ENCODE assay signal across 27 cellular contexts in the genomic region with DNA sequence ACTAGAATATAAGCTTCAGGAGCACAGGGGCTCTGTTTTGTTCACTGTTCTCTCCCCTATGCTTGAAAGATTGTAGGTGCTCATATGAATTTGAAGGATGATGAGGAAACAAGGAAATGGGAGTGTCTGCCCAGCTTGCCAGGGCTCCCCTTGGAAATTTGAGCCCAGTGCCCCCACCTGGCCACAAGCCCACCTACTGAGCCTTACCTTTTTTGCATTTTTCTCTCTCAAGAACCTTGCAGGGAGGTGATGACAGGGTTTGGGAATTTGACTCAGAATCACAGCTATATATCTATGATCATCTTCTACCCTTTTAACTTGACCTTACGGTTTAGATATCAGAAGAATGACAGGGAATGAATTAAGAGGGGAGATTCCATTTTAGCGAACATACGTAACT. TPM values are rescaled to one million over a fixed set of nuclear protein-coding genes. Genes with fewer than 3 reads are reported as not detected.
A peak's percentile ranks its signal among the peaks of the same experiment; 100 is the strongest.
DNase-seq lines count a peak whose midpoint lies in the region; ATAC-seq, FAIRE-seq and TF ChIP-seq lines count a peak whose summit lies in the region.
"Had no signal": no experiment of that assay in that cellular context is flagged by ENCODE, and none has a peak within 500 bp of the region (broad histone marks: within the 10 kb centered on the region; RNA-seq: fewer than 3 reads in every experiment).

No MANE protein-coding gene starts in this region.

- H3K4me3 ChIP-seq in bronchial epithelial cell (ENCODE audit: low read depth, low read length) (no peak overlapping the region), retinal pigment epithelial cell (ENCODE audit: low read length) (no peak overlapping the region)
- H3K4me3 ChIP-seq: PC-9, SJSA1 had no signal

- DNase-seq in NCI-H146 (lab: John Stamatoyannopoulos, UW), result peak; percentile 16
- no peak for DNase-seq in NCI-H146 treated with DMSO at 0.1 percent for 48 hours (lab: John Stamatoyannopoulos, UW; ENCODE audit: unreplicated experiment)
- peak; percentile 5 for DNase-seq in bronchial epithelial cell (ENCODE audit: low read depth)
- DNase-seq in retinal pigment epithelial cell (ENCODE audit: low read depth), result no peak
- no peak for DNase-seq in endothelial cell (ENCODE audit: low spot score)
- no peak for DNase-seq in activated effector memory CD4-positive, alpha-beta T cell treated with anti-CD3 and anti-CD28 coated beads, Interleukin-2, amount 50 U/mL, for 16 hours
- DNase-seq: Caco-2; CD8-positive, alpha-beta T cell; DMS 273 treated with DMSO at 0.1 percent for 48 hours; DMS79; GF-D8; H9; HFFc6; NCI-H1048; NCI-H2081 treated with DMSO at 0.1 percent for 48 hours; NCI-H446; NCI-H524 treated with DMSO at 0.1 percent for 48 hours; NCI-H82; NK-92 treated with Interleukin-12 subunit alpha and Interleukin-12 subunit beta, amount 100 ng/mL, for 24 hours; Right ventricle myocardium superior had no signal

- TF ChIP-seq EP300 in Ishikawa (IDR thresholded peaks at IDR 0.05; ENCODE audit: borderline replicate concordance), result no peak

- no peaks in the 10 kb centered on the region for H3K36me3 ChIP-seq in bronchial epithelial cell (ENCODE audit: control insufficient read depth, insufficient read depth, low read length)
- H3K36me3 ChIP-seq: SJSA1 had no signal

- no peaks in the 10 kb centered on the region for H3K36me3 Mint-ChIP-seq in endothelial cell (ENCODE audit: low read depth, unreplicated experiment)
- H3K36me3 Mint-ChIP-seq: CD8-positive, alpha-beta T cell; IgD-negative memory B cell had no signal

- TF ChIP-seq CTCF in bronchial epithelial cell (IDR thresholded peaks at IDR 0.05; ENCODE audit: insufficient read depth, low read length, severe bottlenecking) (no peak), retinal pigment epithelial cell (conservative IDR thresholded peaks at IDR 0.05; ENCODE audit: low read depth, low read length) (peak; percentile 4), endothelial cell (IDR thresholded peaks at IDR 0.05; ENCODE audit: unreplicated experiment) (no peak)

- ATAC-seq in HG03457 (IDR thresholded peaks at IDR 0.05; ENCODE audit: unreplicated experiment), result no peak
- ATAC-seq: CD8-positive, alpha-beta T cell had no signal

- TF ChIP-seq RAD21 in Ishikawa (IDR thresholded peaks at IDR 0.05; ENCODE audit: low read depth), result no peak; the same call in 1 of the 2 replicates

- H3K9me3 Mint-ChIP-seq in endothelial cell (ENCODE audit: unreplicated experiment), result no peaks in the 10 kb centered on the region
- H3K9me3 Mint-ChIP-seq: CD8-positive, alpha-beta T cell; H9; HFFc6 had no signal

- no peak overlapping the region for H3K4me3 Mint-ChIP-seq in endothelial cell (ENCODE audit: unreplicated experiment)
- H3K4me3 Mint-ChIP-seq: B cell; CD8-positive, alpha-beta T cell; HFFc6; IgD-negative memory B cell had no signal

- peaks cover 30% of the 10 kb centered on the region for H3K4me1 Mint-ChIP-seq in endothelial cell (ENCODE audit: unreplicated experiment)
- H3K4me1 Mint-ChIP-seq: B cell, IgD-negative memory B cell had no signal

- FAIRE-seq in bronchial epithelial cell (lab: Jason Lieb, UNC), result no peak
- FAIRE-seq: GM12891 had no signal

- H3K27me3 ChIP-seq in bronchial epithelial cell (ENCODE audit: control insufficient read depth, insufficient read depth, low read length), result no peaks in the 10 kb centered on the region
- H3K27me3 ChIP-seq: SJSA1 had no signal

- no peak overlapping the region for H3K27ac Mint-ChIP-seq in endothelial cell (ENCODE audit: unreplicated experiment)
- H3K27ac Mint-ChIP-seq: B cell; CD8-positive, alpha-beta T cell; H9; HFFc6; IgD-negative memory B cell had no signal

- H3K27me3 Mint-ChIP-seq in endothelial cell (ENCODE audit: unreplicated experiment), result peaks cover 12% of the 10 kb centered on the region

TF ChIP-seq in Ishikawa, 13 proteins besides CTCF, POLR2A, EP300 and RAD21:
- TF ChIP-seq YY1 (IDR thresholded peaks at IDR 0.05; ENCODE audit: low read depth), result no peak
- 0 out of 2 replicates have a peak, but pooled peaks have one; percentile 35 for TF ChIP-seq NFIC (IDR thresholded peaks at IDR 0.05)

RNA-seq across cellular contexts. Expression of a gene that starts 33.8 kb away (rescaled TPM):
- total RNA-seq in bronchial epithelial cell (0.77 and 1.1 TPM in 2 replicates), endothelial cell (ENCODE audit: unreplicated experiment) (1.8 TPM)
- total RNA-seq: B cell; Caco-2; CD8-positive, alpha-beta T cell; SJSA1 had no signal

Comparison
In these comparisons a context has a peak if more than half of its experiments do, and no peak if none do; other contexts are left out.
1. DNase-seq: peak in NCI-H146 (single experiment) and bronchial epithelial cell (single experiment); none in NCI-H146 treated with DMSO at 0.1 percent for 48 hours (single experiment), retinal pigment epithelial cell (single experiment), endothelial cell (single experiment) and activated effector memory CD4-positive, alpha-beta T cell treated with anti-CD3 and anti-CD28 coated beads, Interleukin-2, amount 50 U/mL, for 16 hours (single experiment).